Comparison of ENCODE assay signal across 9 cellular contexts in the genomic region with DNA sequence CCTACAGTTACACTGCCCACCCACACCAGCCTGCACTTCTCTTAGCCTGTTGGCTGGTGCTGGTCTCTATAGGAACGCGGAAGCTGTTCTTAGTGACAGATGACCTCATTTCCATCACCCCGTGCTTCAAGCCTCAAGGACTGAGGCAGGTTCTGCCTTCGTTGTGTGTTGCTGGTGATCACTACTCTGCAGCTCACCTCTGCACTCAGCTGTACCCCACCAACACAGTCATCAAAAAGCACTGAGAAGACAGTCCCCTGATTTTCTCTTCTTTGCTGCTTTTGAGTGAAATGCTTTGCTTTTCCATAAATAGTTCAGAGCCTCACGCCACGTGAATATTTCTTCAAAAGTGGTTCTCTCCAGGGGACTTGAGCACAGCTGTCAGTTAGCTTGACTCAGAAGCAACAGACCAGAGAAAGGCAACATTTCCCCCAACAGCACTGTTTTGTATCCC.
DNase-seq lines count a peak whose midpoint lies in the region; ATAC-seq and TF ChIP-seq lines count a peak whose summit lies in the region.
"Had no signal": no experiment of that assay in that cellular context is flagged by ENCODE, and none has a peak within 500 bp of the region (broad histone marks: within the 10 kb centered on the region; RNA-seq: fewer than 3 reads in every experiment).

No MANE protein-coding gene starts in this region.

- no peak overlapping the region for H4K91ac ChIP-seq in H9 (ENCODE audit: insufficient read length, low read depth, low read length)

- H3K36me3 ChIP-seq in fibroblast of lung (ENCODE audit: control insufficient read depth, insufficient read depth, low read length), result no peaks in the 10 kb centered on the region

- no peak overlapping the region for H3K4ac ChIP-seq in H9 (ENCODE audit: low read depth, low read length)

- H3K27ac Mint-ChIP-seq in H9, result no peak overlapping the region
- no peak overlapping the region for H3K27ac Mint-ChIP-seq in activated T-helper 17 cell treated with anti-CD3 and anti-CD28 coated beads, Interleukin-2, amount 50 U/mL, for 72 hours

- no peak overlapping the region for H3K4me3 Mint-ChIP-seq in H9
- H3K4me3 Mint-ChIP-seq in activated T-helper 17 cell treated with anti-CD3 and anti-CD28 coated beads, Interleukin-2, amount 50 U/mL, for 72 hours, result no peak overlapping the region

- H4K8ac ChIP-seq in H9 (replicated peaks; ENCODE audit: insufficient read length, low read depth, low read length), result no peak overlapping the region

- no peak overlapping the region for H3K23ac ChIP-seq in H9 (ENCODE audit: insufficient read length, low read depth, low read length)

- no CpG with 5 or more reads among the region's 6 CpGs for WGBS in H9 (ENCODE audit: extremely low coverage, insufficient read length, low lambda C conversion rate)

- no peak overlapping the region for H3K56ac ChIP-seq in H9 (ENCODE audit: insufficient read length, low read depth, low read length)

- H2BK120ac ChIP-seq in H9 (ENCODE audit: low read depth, low read length, poor library complexity, severe bottlenecking), result no peak overlapping the region

- ATAC-seq in GM19397 (IDR thresholded peaks at IDR 0.05; ENCODE audit: unreplicated experiment), result peak; percentile 80
- ATAC-seq in HG03139 (IDR thresholded peaks at IDR 0.05; ENCODE audit: unreplicated experiment), result peak; percentile 88
- no peak for ATAC-seq in activated T-helper 17 cell treated with anti-CD3 and anti-CD28 coated beads, Interleukin-2, amount 50 U/mL, for 72 hours (replicated peaks)

- no peak overlapping the region for H3K18ac ChIP-seq in H9 (ENCODE audit: insufficient read length, low read depth, low read length)

- H3K79me2 ChIP-seq in fibroblast of lung (ENCODE audit: control insufficient read depth, insufficient read depth, low read length), result no peaks in the 10 kb centered on the region
- no peaks in the 10 kb centered on the region for H3K79me2 ChIP-seq in H9 (ENCODE audit: insufficient read depth, low read length)

- H3K4me2 ChIP-seq in fibroblast of lung (ENCODE audit: extremely low read depth, insufficient read depth, low read length), result peak overlapping the region; percentile 27
- H3K4me2 ChIP-seq in H9 (ENCODE audit: insufficient read depth, insufficient read length, low read length), result no peak overlapping the region

- H2BK12ac ChIP-seq in H9 (ENCODE audit: insufficient read length, low read depth, low read length), result no peak overlapping the region

- no peaks in the 10 kb centered on the region for H3K36me3 Mint-ChIP-seq in H9 (ENCODE audit: insufficient read depth in 1 of 3, low read depth in 3 of 3)
- H3K36me3 Mint-ChIP-seq in activated T-helper 17 cell treated with anti-CD3 and anti-CD28 coated beads, Interleukin-2, amount 50 U/mL, for 72 hours (ENCODE audit: low read depth), result no peaks in the 10 kb centered on the region

- H2BK5ac ChIP-seq in H9 (ENCODE audit: insufficient read length, low read length), result no peak overlapping the region

- TF ChIP-seq CTCF in fibroblast of lung (conservative IDR thresholded peaks at IDR 0.05 in 1 of 2, IDR thresholded peaks at IDR 0.05 in 1 of 2; ENCODE audit: low read depth in 1 of 2, low read length in 2 of 2) (no peak), H9 (conservative IDR thresholded peaks at IDR 0.05) (no peak)

- H3K27me3 ChIP-seq in fibroblast of lung (ENCODE audit: control insufficient read depth, insufficient read depth, low read length) (no peaks in the 10 kb centered on the region), H9 (ENCODE audit: insufficient read depth, low read length) (no peaks in the 10 kb centered on the region)

- H3K4me3 ChIP-seq in fibroblast of lung (replicated peaks in 1 of 4; ENCODE audit: control extremely low read depth in 1 of 4, insufficient read depth in 1 of 4, low read depth in 3 of 4, low read length in 4 of 4), result no peak overlapping the region

- no peaks in the 10 kb centered on the region for H3K4me1 Mint-ChIP-seq in H9
- H3K4me1 Mint-ChIP-seq in activated T-helper 17 cell treated with anti-CD3 and anti-CD28 coated beads, Interleukin-2, amount 50 U/mL, for 72 hours, result peaks cover 4% of the 10 kb centered on the region

- H2AK5ac ChIP-seq in H9 (ENCODE audit: insufficient read length, low read length), result no peak overlapping the region

- no peak overlapping the region for H4K5ac ChIP-seq in H9 (ENCODE audit: insufficient read length, low read depth, low read length)

- no peak overlapping the region for H2BK20ac ChIP-seq in H9 (ENCODE audit: low read depth, low read length, poor library complexity, severe bottlenecking)

- H3K9me3 Mint-ChIP-seq in H9, result no peaks in the 10 kb centered on the region; a peak in 1 of 5 replicates
- H3K9me3 Mint-ChIP-seq in activated T-helper 17 cell treated with anti-CD3 and anti-CD28 coated beads, Interleukin-2, amount 50 U/mL, for 72 hours, result no peaks in the 10 kb centered on the region

- no peaks in the 10 kb centered on the region for H3K79me1 ChIP-seq in H9 (ENCODE audit: insufficient read depth, low read depth, low read length, poor library complexity, severe bottlenecking)

- peak overlapping the region; percentile 59 for H2AFZ ChIP-seq in fibroblast of lung (ENCODE audit: low read length)
- no peak overlapping the region for H2AFZ ChIP-seq in H9 (ENCODE audit: low read length)

- H3T11ph ChIP-seq in H9 (ENCODE audit: low read length), result no peak overlapping the region

- H3K9me3 ChIP-seq in fibroblast of lung (ENCODE audit: control insufficient read depth, insufficient read depth, low read depth, low read length) (no peaks in the 10 kb centered on the region), H9 (ENCODE audit: control insufficient read depth, low read depth, low read length) (no peaks in the 10 kb centered on the region)

- no peaks in the 10 kb centered on the region for H3K23me2 ChIP-seq in H9 (ENCODE audit: insufficient read length, low read depth, low read length, poor library complexity, severe bottlenecking)

- no peaks in the 10 kb centered on the region for H4K20me1 ChIP-seq in fibroblast of lung (ENCODE audit: control insufficient read depth, extremely low read depth, insufficient read depth, low read length)
- no peaks in the 10 kb centered on the region for H4K20me1 ChIP-seq in H9 (ENCODE audit: control insufficient read depth, insufficient read depth, insufficient read length)

- H2BK15ac ChIP-seq in H9 (ENCODE audit: low read depth, low read length), result no peak overlapping the region

- H3K14ac ChIP-seq in H9 (ENCODE audit: insufficient read depth, low read length), result no peak overlapping the region; the same call in 1 of the 2 replicates

- DNase-seq in AG08395 (ENCODE audit: low spot score), result peak; percentile 43
- peak in 1 of 2 donors; percentile 33 for DNase-seq in fibroblast of lung (ENCODE audit: low read depth in 2 of 2)
- DNase-seq in H9, result no peak
- DNase-seq in NCI-H1092 (lab: John Stamatoyannopoulos, UW), result no peak
- no peak for DNase-seq in COR-L47 (lab: John Stamatoyannopoulos, UW)
- DNase-seq: activated CD8-positive, alpha-beta memory T cell treated with anti-CD3 and anti-CD28 coated beads for 24 hours had no signal

- no peak overlapping the region for H3K9ac ChIP-seq in fibroblast of lung (ENCODE audit: insufficient read depth, low read length)
- H3K9ac ChIP-seq in H9 (ENCODE audit: extremely low read depth, insufficient read length, low read length), result no peak overlapping the region

- H3K27me3 Mint-ChIP-seq in H9 (ENCODE audit: low read depth), result no peaks in the 10 kb centered on the region
- peaks cover 10% of the 10 kb centered on the region for H3K27me3 Mint-ChIP-seq in activated T-helper 17 cell treated with anti-CD3 and anti-CD28 coated beads, Interleukin-2, amount 50 U/mL, for 72 hours

- no peak overlapping the region for H3K27ac ChIP-seq in fibroblast of lung (ENCODE audit: insufficient read depth, low read length)
- no peak overlapping the region for H3K27ac ChIP-seq in H9 (ENCODE audit: insufficient read length, low read depth, low read length)

- H3K4me1 ChIP-seq in fibroblast of lung (ENCODE audit: control insufficient read depth, extremely low read depth, insufficient read depth, low read length), result no peaks in the 10 kb centered on the region
- H3K4me1 ChIP-seq in H9 (ENCODE audit: insufficient read depth, low read length), result no peaks in the 10 kb centered on the region
